18 cellular contexts compared by ENCODE assay signal in genomic region chr4:164350086-164350485, GRCh38.
DNase-seq lines count a peak whose midpoint lies in the region; ATAC-seq, FAIRE-seq and TF ChIP-seq lines count a peak whose summit lies in the region.
"Had no signal": no experiment of that assay in that cellular context is flagged by ENCODE, and none has a peak within 500 bp of the region (broad histone marks: within the 10 kb centered on the region; RNA-seq: fewer than 3 reads in every experiment).

No MANE protein-coding gene starts in this region.

- no peaks in the 10 kb centered on the region for H3K9me2 ChIP-seq in PC-3 (replicated peaks; ENCODE audit: low read length)

- ATAC-seq in PC-3: peak; percentile 74

- CTCF ChIA-PET in PC-3 (lab: Charles Lee): no interaction called here

- H3K4me2 ChIP-seq in PC-3 (ENCODE audit: low read length): peak overlapping the region; percentile 79

- no TSS peak for BruUV-seq in PC-3 (replicated peaks; lab: Mats Ljungman, UMichigan)

- no peak for TF ChIP-seq POLR2A in H54 (IDR thresholded peaks at IDR 0.05; ENCODE audit: low read depth, low read length)

- FAIRE-seq in bronchial epithelial cell (lab: Jason Lieb, UNC): no peak
- no peak for FAIRE-seq in small intestine (lab: Jason Lieb, UNC)
- no peak for FAIRE-seq in H54 (lab: Jason Lieb, UNC)
- FAIRE-seq: GM12892, GM18507 had no signal

- no peak overlapping the region for H2AFZ ChIP-seq in PC-3 (ENCODE audit: low read length)

- H3K4me3 ChIP-seq in PC-3 (ENCODE audit: low read length) (peak overlapping the region; percentile 58), bronchial epithelial cell (ENCODE audit: low read depth, low read length) (no peak overlapping the region), small intestine (ENCODE audit: low read depth in 1 of 2, low read length in 2 of 2) (no peak overlapping the region)

- POLR2A ChIA-PET in PC-3 (lab: Charles Lee; ENCODE audit: unreplicated experiment): no interaction called here

- H3K79me2 ChIP-seq in PC-3 (ENCODE audit: low read length): no peaks in the 10 kb centered on the region

- peak overlapping the region; percentile 49 for H3K27ac ChIP-seq in PC-3 (ENCODE audit: low read length)
- no peak overlapping the region for H3K27ac ChIP-seq in small intestine (ENCODE audit: low read depth in 1 of 2, low read length in 1 of 2)

- H3K27me3 ChIP-seq in PC-3 (ENCODE audit: low read length) (no peaks in the 10 kb centered on the region), bronchial epithelial cell (ENCODE audit: control insufficient read depth, insufficient read depth, low read length) (no peaks in the 10 kb centered on the region), small intestine (ENCODE audit: control insufficient read depth in 2 of 2, insufficient read depth in 2 of 2, low read length in 2 of 2) (no peaks in the 10 kb centered on the region)
- H3K27me3 ChIP-seq: BE2C had no signal

- no peaks in the 10 kb centered on the region for H4K20me1 ChIP-seq in PC-3 (ENCODE audit: low read length)

- no peaks in the 10 kb centered on the region for H3K36me3 ChIP-seq in PC-3 (ENCODE audit: low read depth, low read length)
- H3K36me3 ChIP-seq in bronchial epithelial cell (ENCODE audit: control insufficient read depth, insufficient read depth, low read length): no peaks in the 10 kb centered on the region
- H3K36me3 ChIP-seq in small intestine (ENCODE audit: control insufficient read depth in 2 of 2, insufficient read depth in 2 of 2, low read length in 2 of 2): no peaks in the 10 kb centered on the region
- H3K36me3 ChIP-seq: BE2C had no signal

- no peaks in the 10 kb centered on the region for H3F3A ChIP-seq in PC-3 (ENCODE audit: low read length, unreplicated experiment)

- DNase-seq in DMS53 (lab: John Stamatoyannopoulos, UW) (peak; percentile 10), DMS53 treated with DMSO at 0.1 percent for 48 hours (lab: John Stamatoyannopoulos, UW; ENCODE audit: unreplicated experiment) (no peak), PC-3 (peak; percentile 76), bronchial epithelial cell (ENCODE audit: low read depth) (peak; percentile 88), small intestine (no peak), H54 (ENCODE audit: insufficient read length, low spot score) (no peak), middle frontal gyrus (ENCODE audit: extremely low spot score, low spot score) (no peak)
- DNase-seq in stimulated activated CD4-positive, alpha-beta T cell treated with anti-CD3 and anti-CD28 coated beads, Interleukin-2, amount 100 ng/mL, for 48 hours: no peak
- DNase-seq: BE2C; CD4-positive, CD25-positive, alpha-beta regulatory T cell; COR-L47; GOT3; NCI-H2081; NK-92 treated with Interleukin-12 subunit alpha and Interleukin-12 subunit beta, amount 100 ng/mL, for 24 hours; OCI-M1; RPMI8226 had no signal

- TF ChIP-seq CTCF in PC-3 (conservative IDR thresholded peaks at IDR 0.05; ENCODE audit: low read depth, low read length) (no peak), bronchial epithelial cell (IDR thresholded peaks at IDR 0.05; ENCODE audit: insufficient read depth, low read length, severe bottlenecking) (no peak)

- peaks cover 21% of the 10 kb centered on the region for H3K4me1 ChIP-seq in PC-3 (ENCODE audit: insufficient read depth, low read length)
- H3K4me1 ChIP-seq in small intestine (ENCODE audit: control insufficient read depth in 2 of 2, insufficient read depth in 1 of 2, low read depth in 1 of 2, low read length in 1 of 2): no peaks in the 10 kb centered on the region
- H3K4me1 ChIP-seq: BE2C had no signal

- intact Hi-C loops in PC-3 (cut with micrococcal nuclease): loop anchor here (5.0 kb wide), 1 partner anchor 57 kb away; no protein-coding TSS in a partner anchor

- H3K9me3 ChIP-seq in PC-3 (ENCODE audit: low read length) (no peaks in the 10 kb centered on the region), small intestine (ENCODE audit: control insufficient read depth, low read depth) (no peaks in the 10 kb centered on the region)
- H3K9me3 ChIP-seq: BE2C had no signal

- no peak overlapping the region for H3K9ac ChIP-seq in PC-3 (ENCODE audit: low read length)

Comparison
In these comparisons a context has a peak if more than half of its experiments do, and no peak if none do; other contexts are left out.
1. DNase-seq: peak in DMS53 (single experiment), PC-3 (single experiment) and bronchial epithelial cell (single experiment); none in DMS53 treated with DMSO at 0.1 percent for 48 hours (single experiment), small intestine (single experiment), H54 (single experiment), middle frontal gyrus (single experiment) and stimulated activated CD4-positive, alpha-beta T cell treated with anti-CD3 and anti-CD28 coated beads, Interleukin-2, amount 100 ng/mL, for 48 hours (0 of 2).